ENCODE assay signal across 24 cellular contexts in genomic region chr18:56001576-56001975, GRCh38.
DNase-seq lines count a peak whose midpoint lies in the region; ATAC-seq, FAIRE-seq and TF ChIP-seq lines count a peak whose summit lies in the region.
"Had no signal": no experiment of that assay in that cellular context is flagged by ENCODE, and none has a peak within 500 bp of the region (broad histone marks: within the 10 kb centered on the region; RNA-seq: fewer than 3 reads in every experiment).

No MANE protein-coding gene starts in this region.

- H3K9me3 ChIP-seq in GM12878 (replicated peaks; ENCODE audit: control insufficient read depth, insufficient read depth, low read length), result no peaks in the 10 kb centered on the region
- H3K9me3 ChIP-seq in neuronal stem cell (replicated peaks in 1 of 2; ENCODE audit: control insufficient read depth in 2 of 2, insufficient read depth in 1 of 2, low read depth in 1 of 2, low read length in 2 of 2), result no peaks in the 10 kb centered on the region
- H3K9me3 ChIP-seq: gastrocnemius medialis, psoas muscle had no signal

- SMC1A ChIA-PET in GM12878 (lab: Charles Lee; ENCODE audit: uncharacterized antibody, unreplicated experiment), result interaction anchor here (1.0 kb wide), 1 partner anchor 12 kb away, joined by 3 read pairs; no protein-coding TSS in a partner anchor

- no peak overlapping the region for H2BK15ac ChIP-seq in neuronal stem cell (ENCODE audit: low read length)

- POLR2A ChIA-PET in GM12878 (lab: Charles Lee), result no interaction called here

- no peak for TF ChIP-seq EP300 in GM12878 (IDR thresholded peaks at IDR 0.05; ENCODE audit: borderline replicate concordance in 1 of 2, control insufficient read depth in 1 of 2, low read depth in 2 of 2, low read length in 2 of 2)

- no peak for FAIRE-seq in GM12878 (lab: Jason Lieb, UNC)
- FAIRE-seq: H1, keratinocyte, RCC 7860 had no signal

- H3K23ac ChIP-seq in neuronal stem cell (ENCODE audit: low read depth, low read length, poor library complexity), result no peak overlapping the region

- RAD21 ChIA-PET in GM12878 (lab: Charles Lee; ENCODE audit: unreplicated experiment), result no interaction called here

- H3K9me3 Mint-ChIP-seq in activated naive CD8-positive, alpha-beta T cell treated with anti-CD3 and anti-CD28 coated beads, Interleukin-2, amount 50 U/mL, for 24 hours, result no peaks in the 10 kb centered on the region
- H3K9me3 Mint-ChIP-seq: activated CD8-positive, alpha-beta T cell treated with anti-CD3 and anti-CD28 coated beads for 36 hours had no signal

- H3K18ac ChIP-seq in neuronal stem cell (ENCODE audit: low read length), result peak overlapping the region; percentile 0

- no peak overlapping the region for H2BK5ac ChIP-seq in neuronal stem cell (ENCODE audit: low read length)

- TF ChIP-seq POLR2A in NB4 (IDR thresholded peaks at IDR 0.05; ENCODE audit: extremely low read depth, insufficient read length) (no peak), GM12878 (IDR thresholded peaks at IDR 0.05; ENCODE audit: low read depth, low read length) (no peak)

- no peak overlapping the region for H3K4ac ChIP-seq in neuronal stem cell (ENCODE audit: low read length)

- H2BK12ac ChIP-seq in neuronal stem cell (ENCODE audit: low read length), result no peak overlapping the region

- no peaks in the 10 kb centered on the region for H3K36me3 Mint-ChIP-seq in activated naive CD8-positive, alpha-beta T cell treated with anti-CD3 and anti-CD28 coated beads, Interleukin-2, amount 50 U/mL, for 24 hours (ENCODE audit: low read depth)

- no peaks in the 10 kb centered on the region for H4K20me1 ChIP-seq in GM12878 (ENCODE audit: control insufficient read depth, insufficient read depth)

- H3K27me3 ChIP-seq in GM12878 (replicated peaks in 1 of 2; ENCODE audit: control insufficient read depth in 2 of 2, insufficient read depth in 2 of 2, low read length in 1 of 2), result no peaks in the 10 kb centered on the region
- H3K27me3 ChIP-seq in neuronal stem cell (ENCODE audit: control insufficient read depth in 3 of 3, insufficient read depth in 3 of 3, low read depth in 1 of 3, low read length in 3 of 3), result no peaks in the 10 kb centered on the region
- H3K27me3 ChIP-seq: gastrocnemius medialis had no signal

- H3K4me1 ChIP-seq in GM12878 (ENCODE audit: control insufficient read depth, insufficient read depth, low read length) (no peaks in the 10 kb centered on the region), neuronal stem cell (ENCODE audit: control insufficient read depth in 2 of 2, insufficient read depth in 1 of 2, low read depth in 1 of 2, low read length in 2 of 2) (peaks cover 28 to 32% of the 10 kb centered on the region in 2 donors)
- H3K4me1 ChIP-seq: psoas muscle had no signal

- no peak overlapping the region for H3K4me2 ChIP-seq in GM12878 (ENCODE audit: control insufficient read depth, insufficient read depth)
- no peak overlapping the region for H3K4me2 ChIP-seq in neuronal stem cell (ENCODE audit: insufficient read depth, low read length, poor library complexity, severe bottlenecking)

- no peak overlapping the region for H3K4me3 Mint-ChIP-seq in activated naive CD8-positive, alpha-beta T cell treated with anti-CD3 and anti-CD28 coated beads, Interleukin-2, amount 50 U/mL, for 24 hours
- H3K4me3 Mint-ChIP-seq: activated CD8-positive, alpha-beta T cell treated with anti-CD3 and anti-CD28 coated beads for 36 hours; B cell had no signal

- ATAC-seq in GM12878 (peak; percentile 43; the same call in 2 of the 3 replicates), GM21360 (IDR thresholded peaks at IDR 0.05; ENCODE audit: unreplicated experiment) (no peak)
- no peak for ATAC-seq in activated naive CD8-positive, alpha-beta T cell treated with anti-CD3 and anti-CD28 coated beads, Interleukin-2, amount 50 U/mL, for 24 hours
- ATAC-seq: activated CD8-positive, alpha-beta T cell treated with anti-CD3 and anti-CD28 coated beads for 36 hours; gastrocnemius medialis; psoas muscle had no signal

- no peak overlapping the region for H2AK5ac ChIP-seq in neuronal stem cell (ENCODE audit: low read depth, low read length)

- no peaks in the 10 kb centered on the region for H3K79me2 ChIP-seq in GM12878 (ENCODE audit: control insufficient read depth, insufficient read depth, low read length)

- no peak overlapping the region for H3K14ac ChIP-seq in neuronal stem cell (ENCODE audit: low read length)

- H4K8ac ChIP-seq in neuronal stem cell (ENCODE audit: low read depth, low read length), result no peak overlapping the region

- in situ Hi-C loops in GM12878 (cut with MboI), result no loop called here

- TF ChIP-seq CTCF in NB4 (IDR thresholded peaks at IDR 0.05; ENCODE audit: low read depth, low read length) (no peak), GM12878 (IDR thresholded peaks at IDR 0.05 in 2 of 3, conservative IDR thresholded peaks at IDR 0.05 in 1 of 3; ENCODE audit: control insufficient read depth in 2 of 3, extremely low read depth in 1 of 3, insufficient read depth in 1 of 3, low read depth in 3 of 3, low read length in 3 of 3) (no peak)

- H3K27ac Mint-ChIP-seq in activated naive CD8-positive, alpha-beta T cell treated with anti-CD3 and anti-CD28 coated beads, Interleukin-2, amount 50 U/mL, for 24 hours, result no peak overlapping the region
- H3K27ac Mint-ChIP-seq: activated CD8-positive, alpha-beta T cell treated with anti-CD3 and anti-CD28 coated beads for 36 hours; B cell had no signal

- H3K27ac ChIP-seq in GM12878 (ENCODE audit: control insufficient read depth, insufficient read depth) (no peak overlapping the region), neuronal stem cell (replicated peaks; ENCODE audit: low read length) (no peak overlapping the region)
- H3K27ac ChIP-seq: gastrocnemius medialis, psoas muscle, SK-N-MC had no signal

- no peak for TF ChIP-seq RAD21 in GM12878 (IDR thresholded peaks at IDR 0.05; ENCODE audit: insufficient read depth, low read depth, low read length)

- H3K27me3 Mint-ChIP-seq in activated naive CD8-positive, alpha-beta T cell treated with anti-CD3 and anti-CD28 coated beads, Interleukin-2, amount 50 U/mL, for 24 hours, result no peaks in the 10 kb centered on the region
- H3K27me3 Mint-ChIP-seq: activated CD8-positive, alpha-beta T cell treated with anti-CD3 and anti-CD28 coated beads for 36 hours; B cell had no signal

- no peaks in the 10 kb centered on the region for H3K36me3 ChIP-seq in GM12878 (ENCODE audit: control insufficient read depth in 2 of 2, insufficient read depth in 2 of 2, low read length in 1 of 2)
- H3K36me3 ChIP-seq in neuronal stem cell (replicated peaks in 1 of 2; ENCODE audit: control insufficient read depth in 2 of 2, insufficient read depth in 2 of 2, low read length in 2 of 2), result no peaks in the 10 kb centered on the region
- H3K36me3 ChIP-seq: gastrocnemius medialis had no signal

- H4K91ac ChIP-seq in neuronal stem cell (ENCODE audit: low read depth, low read length, poor library complexity), result no peak overlapping the region

- BruUV-seq in GM12878 (replicated peaks; lab: Mats Ljungman, UMichigan), result no TSS peak

- H2BK120ac ChIP-seq in neuronal stem cell (ENCODE audit: low read depth, low read length), result no peak overlapping the region

- H3K79me1 ChIP-seq in neuronal stem cell (ENCODE audit: low read depth, low read length), result no peaks in the 10 kb centered on the region

- intact Hi-C loops in GM12878 (cut with micrococcal nuclease; ENCODE audit: unreplicated experiment), result no loop called here

- 0% methylated on average over 4 of the region's 4 CpGs for WGBS in GM12878 (ENCODE audit: insufficient coverage, insufficient replicate concordance, low lambda C conversion rate, missing lambda C conversion rate)
- WGBS in neuronal stem cell (ENCODE audit: extremely low coverage in 2 of 2, insufficient read length in 2 of 2, insufficient replicate concordance in 1 of 2), 2 donors, result no CpG with 5 or more reads among the region's 4 CpGs

- H2AFZ ChIP-seq in GM12878 (ENCODE audit: control insufficient read depth, low read depth, low read length) (no peak overlapping the region), neuronal stem cell (ENCODE audit: low read length) (peak overlapping the region; percentile 23)

- CTCF ChIA-PET in GM12878 (lab: Yijun Ruan, JAX), result no interaction called here

- H3K4me3 ChIP-seq in NB4 (ENCODE audit: low read depth, low read length) (no peak overlapping the region), GM12878 (no peak overlapping the region), neuronal stem cell (ENCODE audit: low read length in 2 of 2) (no peak overlapping the region)
- H3K4me3 ChIP-seq: gastrocnemius medialis, lung, psoas muscle, SK-N-MC had no signal

- peak; percentile 13 for DNase-seq in AG08395 (ENCODE audit: low spot score)
- peak; percentile 8 for DNase-seq in NB4 (ENCODE audit: low read depth)
- no peak for DNase-seq in GM12878 (ENCODE audit: low read depth, low spot score)
- no peak for DNase-seq in neuronal stem cell (ENCODE audit: low spot score)
- no peak for DNase-seq in DMS114 treated with DMSO at 0.1 percent for 48 hours (lab: John Stamatoyannopoulos, UW; ENCODE audit: unreplicated experiment)
- DNase-seq in activated CD4-positive, CD25-positive, alpha-beta regulatory T cell (lab: John Stamatoyannopoulos, UW), result no peak
- no peak for DNase-seq in activated naive CD8-positive, alpha-beta T cell treated with anti-CD3 and anti-CD28 coated beads, Interleukin-2, amount 50 U/mL, for 24 hours
- DNase-seq: activated CD8-positive, alpha-beta T cell treated with anti-CD3 and anti-CD28 coated beads for 36 hours; activated naive CD4-positive, alpha-beta T cell; DND-41; gastrocnemius medialis; IMR-90; NCI-H1417 treated with DMSO at 0.1 percent for 48 hours; NCI-H510A treated with DMSO at 0.1 percent for 48 hours; psoas muscle; stimulated activated CD4-positive, alpha-beta T cell treated with anti-CD3 and anti-CD28 coated beads, Interleukin-1b, Interleukin-23, amount 100 ng/mL, for 48 hours; T-helper 2 cell had no signal

- H3K9ac ChIP-seq in GM12878 (ENCODE audit: control insufficient read depth, insufficient read depth, low read length) (no peak overlapping the region), neuronal stem cell (ENCODE audit: low read depth, low read length, poor library complexity) (no peak overlapping the region)

- H3K4me1 Mint-ChIP-seq in activated naive CD8-positive, alpha-beta T cell treated with anti-CD3 and anti-CD28 coated beads, Interleukin-2, amount 50 U/mL, for 24 hours, result peaks cover 6% of the 10 kb centered on the region

TF ChIP-seq in GM12878, 131 proteins besides CTCF, POLR2A, EP300 and RAD21 (continues in another document):
- TF ChIP-seq MAX (IDR thresholded peaks at IDR 0.05; ENCODE audit: low read depth, low read length) (no peak), JUNB (IDR thresholded peaks at IDR 0.05) (no peak), ZNF384 (IDR thresholded peaks at IDR 0.05; ENCODE audit: borderline replicate concordance, low read depth, low read length) (no peak), HDGF (IDR thresholded peaks at IDR 0.05) (no peak)

Comparison
In these comparisons a context has a peak if more than half of its experiments do, and no peak if none do; other contexts are left out.
1. DNase-seq: peak in AG08395 (single experiment) and NB4 (single experiment); none in GM12878 (single experiment), neuronal stem cell (single experiment), DMS114 treated with DMSO at 0.1 percent for 48 hours (single experiment), activated CD4-positive, CD25-positive, alpha-beta regulatory T cell (0 of 4) and activated naive CD8-positive, alpha-beta T cell treated with anti-CD3 and anti-CD28 coated beads, Interleukin-2, amount 50 U/mL, for 24 hours (single experiment).